Comparison of ENCODE assay signal across 13 cellular contexts in the genomic region with DNA sequence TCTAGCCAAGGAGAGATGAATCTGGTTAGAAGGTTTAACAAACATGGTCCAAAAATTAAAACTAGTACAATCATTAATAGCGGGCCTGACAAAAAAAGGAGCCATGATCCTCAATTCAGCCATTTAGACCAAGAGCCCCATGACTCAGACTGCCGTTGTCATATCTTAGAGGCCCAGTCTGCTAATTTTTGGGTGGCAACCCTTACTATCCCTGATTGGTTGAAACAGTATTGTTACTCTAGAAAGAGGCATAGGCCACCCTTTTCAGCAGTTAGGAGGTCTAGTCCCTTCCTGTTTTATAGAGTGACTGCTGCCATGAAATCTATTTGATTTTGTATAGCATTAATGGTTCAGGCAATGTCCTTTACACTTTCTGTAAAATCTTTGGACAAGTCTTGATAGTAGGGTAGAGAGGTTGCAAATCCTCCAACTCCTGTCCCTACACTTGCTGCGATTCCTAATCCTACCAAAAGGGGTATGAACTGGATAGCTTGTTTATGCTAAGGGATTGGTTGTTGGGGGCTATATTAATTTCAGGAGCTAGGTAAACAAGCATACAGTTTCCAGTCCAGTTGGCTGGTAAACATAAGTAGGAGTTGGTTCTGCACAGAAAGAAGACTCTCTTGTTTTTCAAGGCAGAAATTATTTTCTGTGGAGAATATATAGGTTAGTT.
"Had no signal": no experiment of that assay in that cellular context is flagged by ENCODE, and none has a peak within 500 bp of the region (broad histone marks: within the 10 kb centered on the region; RNA-seq: fewer than 3 reads in every experiment).

No MANE protein-coding gene starts in this region.

- H3K9me3 ChIP-seq: gastrocnemius medialis, heart left ventricle, lower lobe of right lung, pancreas, stomach, testis, upper lobe of right lung had no signal

- H3K27me3 ChIP-seq: gastrocnemius medialis, heart left ventricle, pancreas, stomach, testis, upper lobe of right lung had no signal

- H3K27ac ChIP-seq: gastrocnemius medialis, heart left ventricle, lower lobe of right lung, pancreas, stomach, testis, upper lobe of right lung had no signal

- H3K4me3 ChIP-seq: gastrocnemius medialis, heart left ventricle, lower lobe of right lung, pancreas, stomach, testis, upper lobe of right lung had no signal

- H3K4me1 ChIP-seq: gastrocnemius medialis, heart left ventricle, lower lobe of right lung, pancreas, stomach, testis, upper lobe of right lung had no signal

- H3K36me3 ChIP-seq: gastrocnemius medialis, heart left ventricle, lower lobe of right lung, pancreas, stomach, upper lobe of right lung had no signal

- DNase-seq: activated CD4-positive, alpha-beta T cell treated with anti-CD3 and anti-CD28 coated beads, Interleukin-2, amount 50 U/mL, for 1 hour; activated CD8-positive, alpha-beta memory T cell treated with anti-CD3 and anti-CD28 coated beads for 24 hours; activated naive CD8-positive, alpha-beta T cell treated with anti-CD3 and anti-CD28 coated beads, Interleukin-2, amount 10 ng/mL, durations not matched to agents 7 days and 5 days; dermis blood vessel endothelial cell; effector memory CD8-positive, alpha-beta T cell; gastrocnemius medialis; heart left ventricle; lower lobe of right lung; pancreas; stimulated activated CD4-positive, alpha-beta T cell treated with anti-CD3 and anti-CD28 coated beads, Interleukin-1b, Interleukin-23, amount 100 ng/mL, for 48 hours; stomach; testis; upper lobe of right lung had no signal
